In the genomic region with DNA sequence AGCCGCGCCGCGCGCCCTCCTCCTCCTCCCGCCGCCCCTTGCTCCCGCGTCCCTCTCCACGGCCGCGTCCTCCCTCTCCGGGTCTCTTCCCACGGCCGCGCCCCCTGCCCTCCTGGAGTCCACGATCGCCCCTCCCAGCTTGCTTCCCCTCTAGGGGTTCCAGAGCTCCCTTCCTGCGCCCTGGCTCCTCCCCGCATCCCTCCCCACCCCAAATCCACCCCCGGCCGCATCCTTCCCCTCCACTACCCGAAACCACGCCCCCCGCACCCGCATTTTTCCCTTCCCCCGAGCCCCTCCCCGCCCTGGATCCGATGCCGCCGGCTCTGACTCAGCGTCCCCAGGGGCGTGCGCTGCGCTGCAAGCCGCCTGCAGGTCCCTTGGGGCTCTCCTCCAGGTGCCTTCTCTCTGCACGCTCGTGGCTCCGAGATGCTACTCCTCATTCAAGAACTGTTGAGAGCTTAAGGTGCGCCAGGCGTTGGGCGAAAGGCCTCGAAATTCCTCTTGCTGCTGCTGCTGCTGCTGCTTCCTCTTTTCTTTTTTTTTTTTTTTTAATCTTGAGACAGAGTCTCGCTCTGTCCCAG, we compare ENCODE assay signal across 1 cellular context.
TF ChIP-seq lines count a peak whose summit lies in the region.

No MANE protein-coding gene starts in this region.

TF ChIP-seq in HepG2, 621 proteins besides CTCF, POLR2A, EP300 and RAD21:
- TF ChIP-seq REL (CRISPR knock-in tag; conservative IDR thresholded peaks at IDR 0.05), result no peak
